In the genomic region with DNA sequence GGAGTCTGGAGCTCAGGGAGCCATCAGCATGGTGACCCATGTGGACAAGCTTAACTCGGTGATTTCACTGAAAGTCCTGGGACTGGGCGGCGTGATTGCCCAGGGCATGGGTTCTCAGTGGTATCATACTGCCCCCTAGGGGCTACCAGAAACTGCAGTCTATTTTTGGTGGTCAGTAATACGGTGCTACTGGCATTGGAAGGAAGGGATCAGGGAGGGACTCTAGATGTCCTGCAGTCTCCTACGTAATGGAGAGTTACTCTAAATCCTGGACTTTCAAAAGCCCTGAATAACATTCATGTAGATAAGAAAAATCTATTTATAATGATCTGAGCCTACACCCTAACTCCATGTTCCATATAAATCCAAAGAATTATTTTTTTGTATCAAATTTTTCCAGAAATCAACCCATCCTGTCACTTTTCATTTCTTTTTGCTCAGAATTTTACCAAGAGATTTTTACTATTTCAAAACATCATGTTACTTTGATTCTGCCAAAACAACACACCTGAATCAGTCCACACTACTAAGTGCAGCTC, we compare ENCODE assay signal across 8 cellular contexts. TPM values are rescaled to one million over a fixed set of nuclear protein-coding genes. Genes with fewer than 3 reads are reported as not detected.
DNase-seq lines count a peak whose midpoint lies in the region; ATAC-seq and TF ChIP-seq lines count a peak whose summit lies in the region.

No MANE protein-coding gene starts in this region.

- peaks cover 24% of the 10 kb centered on the region for H3K36me3 Mint-ChIP-seq in activated CD8-positive, alpha-beta T cell treated with anti-CD3 and anti-CD28 coated beads for 36 hours (ENCODE audit: low read depth)
- H3K36me3 Mint-ChIP-seq in naive thymus-derived CD4-positive, alpha-beta T cell, result peaks cover 5 to 51% (median 11%) of the 10 kb centered on the region in 5 donors

- peak; percentile 58 for ATAC-seq in HG03175 (IDR thresholded peaks at IDR 0.05; ENCODE audit: unreplicated experiment)
- ATAC-seq in activated CD8-positive, alpha-beta T cell treated with anti-CD3 and anti-CD28 coated beads for 36 hours, result peak; percentile 90
- ATAC-seq in naive thymus-derived CD4-positive, alpha-beta T cell, result peak; percentile 77
- no peak for ATAC-seq in GM19397 (IDR thresholded peaks at IDR 0.05; ENCODE audit: unreplicated experiment)

- H3K4me1 Mint-ChIP-seq in activated CD8-positive, alpha-beta T cell treated with anti-CD3 and anti-CD28 coated beads for 36 hours (ENCODE audit: low read depth), result peaks cover 2% of the 10 kb centered on the region
- H3K4me1 Mint-ChIP-seq in naive thymus-derived CD4-positive, alpha-beta T cell, result peaks cover 0 to 10% (median 0%) of the 10 kb centered on the region in 7 donors

- H3K4me3 Mint-ChIP-seq in activated CD8-positive, alpha-beta T cell treated with anti-CD3 and anti-CD28 coated beads for 36 hours, result no peak overlapping the region
- no peak overlapping the region for H3K4me3 Mint-ChIP-seq in naive thymus-derived CD4-positive, alpha-beta T cell

- DNase-seq in NCI-H748 treated with DMSO at 0.1 percent for 48 hours (lab: John Stamatoyannopoulos, UW), result peak; percentile 99
- DNase-seq in activated CD8-positive, alpha-beta T cell treated with anti-CD3 and anti-CD28 coated beads for 36 hours, result peak; percentile 62
- DNase-seq in esophagus squamous epithelium (lab: John Stamatoyannopoulos, UW), result no peak
- DNase-seq in naive thymus-derived CD4-positive, alpha-beta T cell, result peak in 7 of 9 donors; percentile 14 to 43 (median 39)
- DNase-seq in ureter (ENCODE audit: low spot score), result peak; percentile 70

- no peaks in the 10 kb centered on the region for H3K9me3 ChIP-seq in DOHH2 (ENCODE audit: control insufficient read depth, insufficient read depth, low read length)
- H3K9me3 ChIP-seq in esophagus squamous epithelium, result no peaks in the 10 kb centered on the region
- H3K9me3 ChIP-seq in naive thymus-derived CD4-positive, alpha-beta T cell (ENCODE audit: control insufficient read depth in 2 of 3, low read length in 3 of 3), result no peaks in the 10 kb centered on the region

- H3K27ac Mint-ChIP-seq in activated CD8-positive, alpha-beta T cell treated with anti-CD3 and anti-CD28 coated beads for 36 hours, result no peak overlapping the region
- peak overlapping the region in 2 of 9 donors; percentile 26 to 30 for H3K27ac Mint-ChIP-seq in naive thymus-derived CD4-positive, alpha-beta T cell

- H3K4me3 ChIP-seq in DOHH2 (ENCODE audit: low read length) (no peak overlapping the region), esophagus squamous epithelium (no peak overlapping the region)
- H3K4me3 ChIP-seq in naive thymus-derived CD4-positive, alpha-beta T cell (ENCODE audit: low read length), result no peak overlapping the region

- TF ChIP-seq CTCF in DOHH2 (IDR thresholded peaks at IDR 0.05; ENCODE audit: low read depth, low read length, poor library complexity, severe bottlenecking) (peak; percentile 90), esophagus squamous epithelium (IDR thresholded peaks at IDR 0.05) (peak; percentile 71 to 87 (median 80))
- peak; percentile 90 for TF ChIP-seq CTCF in activated CD8-positive, alpha-beta T cell treated with anti-CD3 and anti-CD28 coated beads for 36 hours (IDR thresholded peaks at IDR 0.05)

- H3K79me2 ChIP-seq in DOHH2 (ENCODE audit: control insufficient read depth, low read length), result no peaks in the 10 kb centered on the region

- POLR2A ChIA-PET in activated CD8-positive, alpha-beta T cell treated with anti-CD3 and anti-CD28 coated beads for 36 hours (lab: Charles Lee), result no interaction called here
- POLR2A ChIA-PET in naive thymus-derived CD4-positive, alpha-beta T cell (lab: Charles Lee), result interaction anchor here (0.6 kb wide), 1 partner anchor 766 kb away, joined by 3 read pairs; no protein-coding TSS in a partner anchor

- no peaks in the 10 kb centered on the region for H3K27me3 Mint-ChIP-seq in activated CD8-positive, alpha-beta T cell treated with anti-CD3 and anti-CD28 coated beads for 36 hours
- H3K27me3 Mint-ChIP-seq in naive thymus-derived CD4-positive, alpha-beta T cell, result no peaks in the 10 kb centered on the region

- H3K4me2 ChIP-seq in DOHH2 (ENCODE audit: low read length), result no peak overlapping the region

- H3K9me3 Mint-ChIP-seq in activated CD8-positive, alpha-beta T cell treated with anti-CD3 and anti-CD28 coated beads for 36 hours, result no peaks in the 10 kb centered on the region
- no peaks in the 10 kb centered on the region for H3K9me3 Mint-ChIP-seq in naive thymus-derived CD4-positive, alpha-beta T cell

- intact Hi-C loops in activated CD8-positive, alpha-beta T cell treated with anti-CD3 and anti-CD28 coated beads for 36 hours (cut with micrococcal nuclease), result no loop called here
- intact Hi-C loops in esophagus squamous epithelium (cut with DNase I), result no loop called here
- intact Hi-C loops in naive thymus-derived CD4-positive, alpha-beta T cell (cut with micrococcal nuclease), result loop anchor here (1.0 to 5.0 kb wide), 5 partner anchors 281 to 441 kb away; no protein-coding TSS in a partner anchor

- no peaks in the 10 kb centered on the region for H3K9me2 ChIP-seq in DOHH2 (replicated peaks; ENCODE audit: control insufficient read depth, low read length)

- H4K20me1 ChIP-seq in DOHH2 (ENCODE audit: control insufficient read depth, insufficient read depth, low read depth, low read length), result no peaks in the 10 kb centered on the region

- H3K27me3 ChIP-seq in DOHH2 (ENCODE audit: control insufficient read depth, low read length) (no peaks in the 10 kb centered on the region), esophagus squamous epithelium (no peaks in the 10 kb centered on the region)
- H3K27me3 ChIP-seq in naive thymus-derived CD4-positive, alpha-beta T cell (ENCODE audit: control insufficient read depth in 2 of 2, insufficient read depth in 2 of 2, low read length in 2 of 2), result no peaks in the 10 kb centered on the region

- H3K4me1 ChIP-seq in DOHH2 (ENCODE audit: control insufficient read depth, low read length) (peaks cover 7% of the 10 kb centered on the region), esophagus squamous epithelium (peaks cover 0 to 7% (median 0%) of the 10 kb centered on the region in 3 donors)
- no peaks in the 10 kb centered on the region for H3K4me1 ChIP-seq in naive thymus-derived CD4-positive, alpha-beta T cell (ENCODE audit: control insufficient read depth in 2 of 2, insufficient read depth in 2 of 2, low read length in 2 of 2)

- no peak overlapping the region for H3K27ac ChIP-seq in DOHH2 (ENCODE audit: low read depth, low read length)
- H3K27ac ChIP-seq in esophagus squamous epithelium, result no peak overlapping the region
- no peak overlapping the region for H3K27ac ChIP-seq in naive thymus-derived CD4-positive, alpha-beta T cell (ENCODE audit: low read depth, low read length)

- H3K36me3 ChIP-seq in DOHH2 (ENCODE audit: control insufficient read depth, low read length), result peaks cover 29% of the 10 kb centered on the region
- peaks cover 0 to 58% (median 11%) of the 10 kb centered on the region in 3 donors for H3K36me3 ChIP-seq in esophagus squamous epithelium
- H3K36me3 ChIP-seq in naive thymus-derived CD4-positive, alpha-beta T cell (ENCODE audit: control insufficient read depth in 2 of 3, insufficient read depth in 3 of 3, low read length in 3 of 3), result peaks cover 0 to 25% (median 0%) of the 10 kb centered on the region in 3 experiments

- CTCF ChIA-PET in activated CD8-positive, alpha-beta T cell treated with anti-CD3 and anti-CD28 coated beads for 36 hours (lab: Charles Lee), result interaction anchor here (0.5 to 3.2 kb wide), 46 partner anchors 9 to 442 kb away, joined by 3 to 25 read pairs (median 4); a partner anchor contains a TSS
- CTCF ChIA-PET in naive thymus-derived CD4-positive, alpha-beta T cell (lab: Charles Lee), result interaction anchor here (0.5 to 3.8 kb wide), 7 partner anchors 10 to 1716 kb away, joined by 3 to 27 read pairs (median 5); a partner anchor contains a TSS

- 10 to 18% methylated on average over 5 of the region's 5 CpGs for WGBS in esophagus squamous epithelium, 2 donors

- peaks cover 3% of the 10 kb centered on the region; the same call in 1 of the 2 replicates for H3F3A ChIP-seq in DOHH2 (ENCODE audit: control insufficient read depth, insufficient read depth)

- TF ChIP-seq POLR2A in esophagus squamous epithelium (IDR thresholded peaks at IDR 0.05), result no peak

RNA-seq across cellular contexts. Expression of a gene that starts 37.3 kb away (rescaled TPM):
- 100 to 1,000 TPM; 365 to 372 TPM for total RNA-seq in activated CD8-positive, alpha-beta T cell treated with anti-CD3 and anti-CD28 coated beads for 36 hours
- 100 to 1,000 TPM in 2 of 4 donors, 10 to 100 TPM in 2; 72.2 to 165 (median 92.0) TPM for total RNA-seq in esophagus squamous epithelium
- 100 to 1,000 TPM; 194 to 344 (median 278) TPM for total RNA-seq in naive thymus-derived CD4-positive, alpha-beta T cell
- 10 to 100 TPM; 39.9 to 41.6 TPM for polyA plus RNA-seq in naive thymus-derived CD4-positive, alpha-beta T cell
- 360 TPM for total RNA-seq in ureter

RNA-seq across cellular contexts. Expression of a gene that starts 47.9 kb away (rescaled TPM):
- under 1 TPM; 0.22 to 0.36 TPM for total RNA-seq in activated CD8-positive, alpha-beta T cell treated with anti-CD3 and anti-CD28 coated beads for 36 hours
- total RNA-seq in esophagus squamous epithelium (under 1 TPM in 2 of 4 donors, not detected in 2; 0.13 to 0.38 TPM), ureter (0.23 TPM)
- under 1 TPM in 1 of 5 experiments, not detected in 4; 0.19 TPM for total RNA-seq in naive thymus-derived CD4-positive, alpha-beta T cell
- polyA plus RNA-seq in naive thymus-derived CD4-positive, alpha-beta T cell, result under 1 TPM in 1 of 2 donors, not detected in 1; 0.12 TPM

Comparison
In these comparisons a context has a peak if more than half of its experiments do, and no peak if none do; other contexts are left out.
1. intact Hi-C loops: an anchor here in naive thymus-derived CD4-positive, alpha-beta T cell (1.0 to 5.0 kb wide); none called in activated CD8-positive, alpha-beta T cell treated with anti-CD3 and anti-CD28 coated beads for 36 hours and esophagus squamous epithelium.